ENCODE assay signal across 27 cellular contexts in genomic region chr1:234711400-234711799, GRCh38.
DNase-seq lines count a peak whose midpoint lies in the region; ATAC-seq and TF ChIP-seq lines count a peak whose summit lies in the region.
"Had no signal": no experiment of that assay in that cellular context is flagged by ENCODE, and none has a peak within 500 bp of the region (broad histone marks: within the 10 kb centered on the region; RNA-seq: fewer than 3 reads in every experiment).

No MANE protein-coding gene starts in this region.

- H3K27me3 Mint-ChIP-seq in activated T-helper 17 cell treated with anti-CD3 and anti-CD28 coated beads, Interleukin-2, amount 50 U/mL, for 72 hours, result no peaks in the 10 kb centered on the region
- H3K27me3 Mint-ChIP-seq in CD8-positive, alpha-beta memory T cell, result peaks cover 0 to 1% of the 10 kb centered on the region in 2 donors
- H3K27me3 Mint-ChIP-seq: activated CD4-positive, alpha-beta memory T cell treated with anti-CD3 and anti-CD28 coated beads for 36 hours; activated naive CD4-positive, alpha-beta T cell treated with anti-CD3 and anti-CD28 coated beads, Interleukin-2, amount 50 U/mL, for 24 hours; natural killer cell treated with Interleukin-12 subunit alpha and Interleukin-12 subunit beta and Interleukin-15 and Interleukin-18, amount 100 ng/mL, for 72 hours; stimulated activated naive CD8-positive, alpha-beta T cell treated with anti-CD3 and anti-CD28 coated beads, Interleukin-15, amount 100 ng/mL, for 72 hours had no signal

- H3K9me3 Mint-ChIP-seq in activated T-helper 17 cell treated with anti-CD3 and anti-CD28 coated beads, Interleukin-2, amount 50 U/mL, for 72 hours, result no peaks in the 10 kb centered on the region
- H3K9me3 Mint-ChIP-seq in CD8-positive, alpha-beta memory T cell, result no peaks in the 10 kb centered on the region
- H3K9me3 Mint-ChIP-seq: activated CD4-positive, alpha-beta memory T cell treated with anti-CD3 and anti-CD28 coated beads for 36 hours; activated naive CD4-positive, alpha-beta T cell treated with anti-CD3 and anti-CD28 coated beads, Interleukin-2, amount 50 U/mL, for 24 hours had no signal

- POLR2A ChIA-PET in CD8-positive, alpha-beta memory T cell (lab: Charles Lee), result no interaction called here

- H3K27ac ChIP-seq in hepatocyte, result peak overlapping the region; percentile 96
- peak overlapping the region; percentile 7 to 65 (median 54) for H3K27ac ChIP-seq in sigmoid colon
- H3K27ac ChIP-seq in CD8-positive, alpha-beta memory T cell (ENCODE audit: low read depth, low read length), result no peak overlapping the region
- H3K27ac ChIP-seq: thoracic aorta had no signal

- no peak for TF ChIP-seq POLR2A in sigmoid colon (IDR thresholded peaks at IDR 0.05)

- no peaks in the 10 kb centered on the region for H4K20me1 ChIP-seq in hepatocyte (ENCODE audit: insufficient read depth, poor library complexity, severe bottlenecking)

- CTCF ChIA-PET in CD8-positive, alpha-beta memory T cell (lab: Charles Lee), result no interaction called here

- ATAC-seq in activated T-helper 17 cell treated with anti-CD3 and anti-CD28 coated beads, Interleukin-2, amount 50 U/mL, for 72 hours (replicated peaks), result no peak
- ATAC-seq: activated T-cell treated with anti-CD3 and anti-CD28 coated beads, Interleukin-2, amount 50 U/mL, for 72 hours; HepG2; natural killer cell treated with Interleukin-12 subunit alpha and Interleukin-12 subunit beta and Interleukin-15 and Interleukin-18, amount 100 ng/mL, for 72 hours; PC-3; stimulated activated naive CD8-positive, alpha-beta T cell treated with anti-CD3 and anti-CD28 coated beads, Interleukin-15, amount 100 ng/mL, for 72 hours had no signal

- no peaks in the 10 kb centered on the region for H3K79me2 ChIP-seq in hepatocyte

- H3K36me3 ChIP-seq in hepatocyte (replicated peaks; ENCODE audit: insufficient read depth, low read depth) (no peaks in the 10 kb centered on the region), sigmoid colon (no peaks in the 10 kb centered on the region)
- H3K36me3 ChIP-seq in CD8-positive, alpha-beta memory T cell (ENCODE audit: insufficient read depth, low read length), result no peaks in the 10 kb centered on the region
- H3K36me3 ChIP-seq: HAP-1, spleen, thoracic aorta had no signal

- no peaks in the 10 kb centered on the region for H3K9me2 ChIP-seq in hepatocyte (replicated peaks; ENCODE audit: insufficient read depth)

- H3K4me3 ChIP-seq in hepatocyte (no peak overlapping the region), sigmoid colon (no peak overlapping the region)
- no peak overlapping the region for H3K4me3 ChIP-seq in CD8-positive, alpha-beta memory T cell (ENCODE audit: low read length)
- H3K4me3 ChIP-seq: HAP-1, lung, spleen, thoracic aorta had no signal

- H3K4me1 Mint-ChIP-seq in activated T-helper 17 cell treated with anti-CD3 and anti-CD28 coated beads, Interleukin-2, amount 50 U/mL, for 72 hours, result no peaks in the 10 kb centered on the region
- H3K4me1 Mint-ChIP-seq in CD8-positive, alpha-beta memory T cell, result peaks cover 0 to 9% (median 0%) of the 10 kb centered on the region in 3 donors

- intact Hi-C loops in sigmoid colon (cut with DNase I), result no loop called here

- no peak overlapping the region for H3K4me3 Mint-ChIP-seq in activated T-helper 17 cell treated with anti-CD3 and anti-CD28 coated beads, Interleukin-2, amount 50 U/mL, for 72 hours
- H3K4me3 Mint-ChIP-seq in CD8-positive, alpha-beta memory T cell, result no peak overlapping the region
- H3K4me3 Mint-ChIP-seq: activated CD4-positive, alpha-beta memory T cell treated with anti-CD3 and anti-CD28 coated beads for 36 hours; activated naive CD4-positive, alpha-beta T cell treated with anti-CD3 and anti-CD28 coated beads, Interleukin-2, amount 50 U/mL, for 24 hours; activated T-cell treated with anti-CD3 and anti-CD28 coated beads, Interleukin-2, amount 50 U/mL, for 72 hours; natural killer cell treated with Interleukin-12 subunit alpha and Interleukin-12 subunit beta and Interleukin-15 and Interleukin-18, amount 100 ng/mL, for 72 hours; stimulated activated naive CD8-positive, alpha-beta T cell treated with anti-CD3 and anti-CD28 coated beads, Interleukin-15, amount 100 ng/mL, for 72 hours had no signal

- H3K27me3 ChIP-seq in hepatocyte (no peaks in the 10 kb centered on the region), sigmoid colon (no peaks in the 10 kb centered on the region)
- H3K27me3 ChIP-seq in CD8-positive, alpha-beta memory T cell (ENCODE audit: insufficient read depth, low read length, poor library complexity, severe bottlenecking), result no peaks in the 10 kb centered on the region
- H3K27me3 ChIP-seq: spleen had no signal

- TF ChIP-seq EP300 in sigmoid colon (IDR thresholded peaks at IDR 0.05), result no peak

- peak; percentile 64 for DNase-seq in EH (ENCODE audit: low read depth)
- DNase-seq in hepatocyte (ENCODE audit: low spot score), result no peak
- DNase-seq in sigmoid colon, result no peak
- no peak for DNase-seq in glomerular visceral epithelial cell (ENCODE audit: extremely low spot score)
- DNase-seq in CD8-positive, alpha-beta memory T cell, result no peak
- no peak for DNase-seq in activated naive CD4-positive, alpha-beta T cell (lab: John Stamatoyannopoulos, UW)
- DNase-seq: activated CD4-positive, alpha-beta memory T cell treated with anti-CD3 and anti-CD28 coated beads for 36 hours; activated CD4-positive, CD25-positive, alpha-beta regulatory T cell treated with anti-CD3 and anti-CD28 coated beads, Interleukin-2, amount 50 U/mL, for 72 hours; activated T-cell treated with anti-CD3 and anti-CD28 coated beads, Interleukin-2, amount 50 U/mL, for 72 hours; effector memory CD4-positive, alpha-beta T cell; Kasumi-1; NCI-H1417; NCI-H345; NCI-H69; PC-3; Right ventricle myocardium superior; spleen; stimulated activated CD8-positive, alpha-beta memory T cell treated with anti-CD3 and anti-CD28 coated beads, Interleukin-4, amount 100 ng/mL, for 48 hours; stimulated activated naive CD8-positive, alpha-beta T cell treated with anti-CD3 and anti-CD28 coated beads, Interleukin-15, amount 100 ng/mL, for 72 hours; T-helper 2 cell had no signal

- H3K9me3 ChIP-seq in hepatocyte (ENCODE audit: low read depth) (no peaks in the 10 kb centered on the region), sigmoid colon (no peaks in the 10 kb centered on the region)
- H3K9me3 ChIP-seq in CD8-positive, alpha-beta memory T cell (ENCODE audit: low read length), result no peaks in the 10 kb centered on the region
- H3K9me3 ChIP-seq: HAP-1, spleen, thoracic aorta had no signal

- no peak overlapping the region for H2AFZ ChIP-seq in hepatocyte

- no peak overlapping the region for H3K4me2 ChIP-seq in hepatocyte

- H3K4me1 ChIP-seq in hepatocyte (ENCODE audit: insufficient read depth) (peaks cover 35% of the 10 kb centered on the region), sigmoid colon (peaks cover 0 to 31% (median 23%) of the 10 kb centered on the region in 4 donors)
- no peaks in the 10 kb centered on the region for H3K4me1 ChIP-seq in CD8-positive, alpha-beta memory T cell (ENCODE audit: insufficient read depth, low read length)
- H3K4me1 ChIP-seq: HAP-1 had no signal

- no peaks in the 10 kb centered on the region for H3K36me3 Mint-ChIP-seq in activated T-helper 17 cell treated with anti-CD3 and anti-CD28 coated beads, Interleukin-2, amount 50 U/mL, for 72 hours (ENCODE audit: low read depth)
- no peaks in the 10 kb centered on the region for H3K36me3 Mint-ChIP-seq in CD8-positive, alpha-beta memory T cell
- H3K36me3 Mint-ChIP-seq: activated CD4-positive, alpha-beta memory T cell treated with anti-CD3 and anti-CD28 coated beads for 36 hours; activated naive CD4-positive, alpha-beta T cell treated with anti-CD3 and anti-CD28 coated beads, Interleukin-2, amount 50 U/mL, for 24 hours; natural killer cell treated with Interleukin-12 subunit alpha and Interleukin-12 subunit beta and Interleukin-15 and Interleukin-18, amount 100 ng/mL, for 72 hours had no signal

- 43% methylated on average over 2 of the region's 2 CpGs for WGBS in hepatocyte (ENCODE audit: low lambda C conversion rate, missing lambda C conversion rate)
- 12 to 49% methylated on average over 2 of the region's 2 CpGs for WGBS in sigmoid colon, 2 donors

- peak overlapping the region; percentile 10 for H3K27ac Mint-ChIP-seq in activated T-helper 17 cell treated with anti-CD3 and anti-CD28 coated beads, Interleukin-2, amount 50 U/mL, for 72 hours
- no peak overlapping the region for H3K27ac Mint-ChIP-seq in CD8-positive, alpha-beta memory T cell
- H3K27ac Mint-ChIP-seq: activated CD4-positive, alpha-beta memory T cell treated with anti-CD3 and anti-CD28 coated beads for 36 hours; activated naive CD4-positive, alpha-beta T cell treated with anti-CD3 and anti-CD28 coated beads, Interleukin-2, amount 50 U/mL, for 24 hours; activated T-cell treated with anti-CD3 and anti-CD28 coated beads, Interleukin-2, amount 50 U/mL, for 72 hours; natural killer cell treated with Interleukin-12 subunit alpha and Interleukin-12 subunit beta and Interleukin-15 and Interleukin-18, amount 100 ng/mL, for 72 hours; stimulated activated naive CD8-positive, alpha-beta T cell treated with anti-CD3 and anti-CD28 coated beads, Interleukin-15, amount 100 ng/mL, for 72 hours had no signal

- no peak for TF ChIP-seq CTCF in hepatocyte (IDR thresholded peaks at IDR 0.05; ENCODE audit: poor library complexity)
- TF ChIP-seq CTCF in sigmoid colon (IDR thresholded peaks at IDR 0.05), result no peak
